Comparison of ENCODE assay signal across 1 cellular context in genomic region chr9:36597412-36598178, GRCh38.
TF ChIP-seq lines count a peak whose summit lies in the region.

No MANE protein-coding gene starts in this region.

TF ChIP-seq in H1, 55 proteins besides CTCF, POLR2A, EP300 and RAD21:
- TF ChIP-seq TEAD4 (IDR thresholded peaks at IDR 0.05; ENCODE audit: low read depth, low read length) (peak; percentile 56; the same call in 1 of the 2 replicates), MAX (IDR thresholded peaks at IDR 0.05) (no peak), ZNF274 (IDR thresholded peaks at IDR 0.05; ENCODE audit: borderline replicate concordance, extremely low read depth, low read length) (no peak), ATF3 (IDR thresholded peaks at IDR 0.05; ENCODE audit: insufficient read depth, low read depth, low read length) (no peak), KDM1A (IDR thresholded peaks at IDR 0.05; ENCODE audit: borderline replicate concordance, low read length) (no peak), FOSL1 (IDR thresholded peaks at IDR 0.05; ENCODE audit: insufficient read depth, low read depth, low read length) (no peak)
TF ChIP-seq in H1: peak in this region for 1.
